Comparison of ENCODE assay signal across 10 cellular contexts in the genomic region with DNA sequence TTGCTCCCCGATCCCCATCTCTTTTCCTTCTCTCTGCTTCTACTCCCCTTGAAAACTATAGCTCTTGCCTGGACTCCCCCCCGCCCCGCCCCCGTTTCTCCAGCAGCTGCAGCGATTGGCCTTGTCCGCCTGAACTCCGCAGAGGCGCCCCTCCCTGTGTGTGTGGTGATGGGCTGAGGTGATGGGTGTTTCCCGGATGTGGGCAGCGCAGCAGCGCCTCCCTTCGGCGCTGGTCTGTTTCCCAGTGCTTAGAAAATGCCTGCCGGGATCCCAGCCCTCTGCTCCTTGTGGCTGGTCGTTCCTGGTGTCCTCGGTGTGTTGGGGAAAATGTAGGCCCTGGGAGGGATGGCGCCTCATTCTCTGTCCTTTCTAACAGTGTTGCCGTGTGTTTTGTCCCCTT. TPM values are rescaled to one million over a fixed set of nuclear protein-coding genes. Genes with fewer than 3 reads are reported as not detected.
DNase-seq lines count a peak whose midpoint lies in the region; ATAC-seq and TF ChIP-seq lines count a peak whose summit lies in the region.
"Had no signal": no experiment of that assay in that cellular context is flagged by ENCODE, and none has a peak within 500 bp of the region (broad histone marks: within the 10 kb centered on the region; RNA-seq: fewer than 3 reads in every experiment).

No MANE protein-coding gene starts in this region.

- H3K4me3 ChIP-seq in AG10803 (ENCODE audit: low read length): no peak overlapping the region
- H3K4me3 ChIP-seq in Jurkat, Clone E6-1 (ENCODE audit: low read length): no peak overlapping the region

- DNase-seq in AG10803 (ENCODE audit: low read depth): no peak
- DNase-seq in Jurkat, Clone E6-1 (ENCODE audit: low read depth, low spot score): peak; percentile 39
- DNase-seq in islet precursor cell: peak; percentile 94
- no peak for DNase-seq in CD4-positive, alpha-beta T cell
- DNase-seq in NCI-H510A (lab: John Stamatoyannopoulos, UW): no peak
- no peak for DNase-seq in activated CD8-positive, alpha-beta memory T cell treated with anti-CD3 and anti-CD28 coated beads, Interleukin-2, amount 50 U/mL, for 4 hours
- DNase-seq in superior temporal gyrus (ENCODE audit: extremely low spot score): no peak
- DNase-seq: NCI-H1417 treated with DMSO at 0.1 percent for 48 hours had no signal

- POLR2A ChIA-PET in CD4-positive, alpha-beta T cell (lab: Charles Lee): no interaction called here

- H3K27ac Mint-ChIP-seq in CD4-positive, alpha-beta T cell: no peak overlapping the region
- H3K27ac Mint-ChIP-seq: CD8-positive, alpha-beta T cell had no signal

- 0 out of 2 replicates have a peak, but pooled peaks have one; percentile 2 for TF ChIP-seq CTCF in AG10803 (conservative IDR thresholded peaks at IDR 0.05; ENCODE audit: low read length)
- TF ChIP-seq CTCF in CD4-positive, alpha-beta T cell (IDR thresholded peaks at IDR 0.05): no peak

- CTCF ChIA-PET in CD4-positive, alpha-beta T cell (lab: Charles Lee): no interaction called here

- intact Hi-C loops in CD4-positive, alpha-beta T cell (cut with DNase I, micrococcal nuclease): no loop called here

- H3K4me1 Mint-ChIP-seq in CD4-positive, alpha-beta T cell (ENCODE audit: low read depth): no peaks in the 10 kb centered on the region

- ATAC-seq in SK-N-SH treated with all-trans-retinoic acid at 6 μM for 48 hours: peak; percentile 33; the same call in 1 of the 3 replicates
- ATAC-seq in CD4-positive, alpha-beta T cell (ENCODE audit: poor library complexity): no peak
- ATAC-seq: CD8-positive, alpha-beta T cell had no signal

- no peaks in the 10 kb centered on the region for H3K36me3 Mint-ChIP-seq in CD4-positive, alpha-beta T cell (ENCODE audit: low read depth)
- H3K36me3 Mint-ChIP-seq: CD8-positive, alpha-beta T cell had no signal

- H3K9me3 ChIP-seq in CD4-positive, alpha-beta T cell (ENCODE audit: control insufficient read depth, low read length): no peaks in the 10 kb centered on the region

- no peaks in the 10 kb centered on the region for H3K27me3 ChIP-seq in CD4-positive, alpha-beta T cell (ENCODE audit: control insufficient read depth, insufficient read depth, low read length)

- no peak overlapping the region for H3K4me3 Mint-ChIP-seq in CD4-positive, alpha-beta T cell
- H3K4me3 Mint-ChIP-seq: CD8-positive, alpha-beta T cell had no signal

- no peaks in the 10 kb centered on the region for H3K27me3 Mint-ChIP-seq in CD4-positive, alpha-beta T cell

- no peak overlapping the region for H3K27ac ChIP-seq in CD4-positive, alpha-beta T cell (ENCODE audit: low read depth, low read length)

- no peaks in the 10 kb centered on the region for H3K9me3 Mint-ChIP-seq in CD4-positive, alpha-beta T cell
- H3K9me3 Mint-ChIP-seq: CD8-positive, alpha-beta T cell had no signal

TF ChIP-seq in SK-N-SH treated with all-trans-retinoic acid at 6 μM for 48 hours, 23 proteins besides CTCF, POLR2A, EP300 and RAD21:
- TF ChIP-seq ESRRG (CRISPR knock-in tag; IDR thresholded peaks at IDR 0.05): no peak
- no peak for TF ChIP-seq ZC3H10 (CRISPR knock-in tag; IDR thresholded peaks at IDR 0.05)
- TF ChIP-seq, protein P1, sequence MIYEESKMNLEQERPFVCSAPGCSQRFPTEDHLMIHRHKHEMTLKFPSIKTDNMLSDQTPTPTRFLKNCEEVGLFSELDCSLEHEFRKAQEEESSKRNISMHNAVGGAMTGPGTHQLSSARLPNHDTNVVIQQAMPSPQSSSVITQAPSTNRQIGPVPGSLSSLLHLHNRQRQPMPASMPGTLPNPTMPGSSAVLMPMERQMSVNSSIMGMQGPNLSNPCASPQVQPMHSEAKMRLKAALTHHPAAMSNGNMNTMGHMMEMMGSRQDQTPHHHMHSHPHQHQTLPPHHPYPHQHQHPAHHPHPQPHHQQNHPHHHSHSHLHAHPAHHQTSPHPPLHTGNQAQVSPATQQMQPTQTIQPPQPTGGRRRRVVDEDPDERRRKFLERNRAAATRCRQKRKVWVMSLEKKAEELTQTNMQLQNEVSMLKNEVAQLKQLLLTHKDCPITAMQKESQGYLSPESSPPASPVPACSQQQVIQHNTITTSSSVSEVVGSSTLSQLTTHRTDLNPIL (CRISPR knock-in tag; IDR thresholded peaks at IDR 0.05; ENCODE audit: low read depth): no peak
- TF ChIP-seq ZNF565 (CRISPR knock-in tag; conservative IDR thresholded peaks at IDR 0.05; ENCODE audit: low read depth): no peak
- TF ChIP-seq, protein P2, sequence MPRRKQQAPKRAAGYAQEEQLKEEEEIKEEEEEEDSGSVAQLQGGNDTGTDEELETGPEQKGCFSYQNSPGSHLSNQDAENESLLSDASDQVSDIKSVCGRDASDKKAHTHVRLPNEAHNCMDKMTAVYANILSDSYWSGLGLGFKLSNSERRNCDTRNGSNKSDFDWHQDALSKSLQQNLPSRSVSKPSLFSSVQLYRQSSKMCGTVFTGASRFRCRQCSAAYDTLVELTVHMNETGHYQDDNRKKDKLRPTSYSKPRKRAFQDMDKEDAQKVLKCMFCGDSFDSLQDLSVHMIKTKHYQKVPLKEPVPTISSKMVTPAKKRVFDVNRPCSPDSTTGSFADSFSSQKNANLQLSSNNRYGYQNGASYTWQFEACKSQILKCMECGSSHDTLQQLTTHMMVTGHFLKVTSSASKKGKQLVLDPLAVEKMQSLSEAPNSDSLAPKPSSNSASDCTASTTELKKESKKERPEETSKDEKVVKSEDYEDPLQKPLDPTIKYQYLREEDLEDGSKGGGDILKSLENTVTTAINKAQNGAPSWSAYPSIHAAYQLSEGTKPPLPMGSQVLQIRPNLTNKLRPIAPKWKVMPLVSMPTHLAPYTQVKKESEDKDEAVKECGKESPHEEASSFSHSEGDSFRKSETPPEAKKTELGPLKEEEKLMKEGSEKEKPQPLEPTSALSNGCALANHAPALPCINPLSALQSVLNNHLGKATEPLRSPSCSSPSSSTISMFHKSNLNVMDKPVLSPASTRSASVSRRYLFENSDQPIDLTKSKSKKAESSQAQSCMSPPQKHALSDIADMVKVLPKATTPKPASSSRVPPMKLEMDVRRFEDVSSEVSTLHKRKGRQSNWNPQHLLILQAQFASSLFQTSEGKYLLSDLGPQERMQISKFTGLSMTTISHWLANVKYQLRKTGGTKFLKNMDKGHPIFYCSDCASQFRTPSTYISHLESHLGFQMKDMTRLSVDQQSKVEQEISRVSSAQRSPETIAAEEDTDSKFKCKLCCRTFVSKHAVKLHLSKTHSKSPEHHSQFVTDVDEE (CRISPR knock-in tag; IDR thresholded peaks at IDR 0.05): no peak
- TF ChIP-seq ZFP30 (CRISPR knock-in tag; IDR thresholded peaks at IDR 0.05): no peak
- no peak for TF ChIP-seq ARNTL (CRISPR knock-in tag; IDR thresholded peaks at IDR 0.05; ENCODE audit: borderline replicate concordance, low read depth)
- no peak for TF ChIP-seq ZNF8 (CRISPR knock-in tag; IDR thresholded peaks at IDR 0.05)
- no peak for TF ChIP-seq ZFP3 (CRISPR knock-in tag; IDR thresholded peaks at IDR 0.05)
- TF ChIP-seq TOX (CRISPR knock-in tag; IDR thresholded peaks at IDR 0.05; ENCODE audit: borderline replicate concordance): no peak
- TF ChIP-seq, protein P3, sequence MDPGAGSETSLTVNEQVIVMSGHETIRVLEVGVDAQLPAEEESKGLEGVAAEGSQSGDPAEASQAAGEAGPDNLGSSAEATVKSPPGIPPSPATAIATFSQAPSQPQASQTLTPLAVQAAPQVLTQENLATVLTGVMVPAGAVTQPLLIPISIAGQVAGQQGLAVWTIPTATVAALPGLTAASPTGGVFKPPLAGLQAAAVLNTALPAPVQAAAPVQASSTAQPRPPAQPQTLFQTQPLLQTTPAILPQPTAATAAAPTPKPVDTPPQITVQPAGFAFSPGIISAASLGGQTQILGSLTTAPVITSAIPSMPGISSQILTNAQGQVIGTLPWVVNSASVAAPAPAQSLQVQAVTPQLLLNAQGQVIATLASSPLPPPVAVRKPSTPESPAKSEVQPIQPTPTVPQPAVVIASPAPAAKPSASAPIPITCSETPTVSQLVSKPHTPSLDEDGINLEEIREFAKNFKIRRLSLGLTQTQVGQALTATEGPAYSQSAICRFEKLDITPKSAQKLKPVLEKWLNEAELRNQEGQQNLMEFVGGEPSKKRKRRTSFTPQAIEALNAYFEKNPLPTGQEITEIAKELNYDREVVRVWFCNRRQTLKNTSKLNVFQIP (CRISPR knock-in tag; IDR thresholded peaks at IDR 0.05; ENCODE audit: borderline replicate concordance, low read depth): no peak
- no peak for TF ChIP-seq ZNF70 (CRISPR knock-in tag; IDR thresholded peaks at IDR 0.05)

RNA-seq across cellular contexts. Expression of a gene that starts 43.3 kb away (rescaled TPM):
- 2.2 TPM for polyA plus RNA-seq in Jurkat, Clone E6-1 (2012; ENCODE audit: insufficient read depth, insufficient read length)
- under 1 TPM; 0.44 to 0.56 TPM for total RNA-seq in CD4-positive, alpha-beta T cell

Comparison
In these comparisons a context has a peak if more than half of its experiments do, and no peak if none do; other contexts are left out.
1. DNase-seq: peak in Jurkat, Clone E6-1 (single experiment) and islet precursor cell (single experiment); none in AG10803 (single experiment), CD4-positive, alpha-beta T cell (0 of 10), NCI-H510A (single experiment), activated CD8-positive, alpha-beta memory T cell treated with anti-CD3 and anti-CD28 coated beads, Interleukin-2, amount 50 U/mL, for 4 hours (single experiment) and superior temporal gyrus (single experiment).